10 cellular contexts compared by ENCODE assay signal in genomic region chr9:130663258-130664171, GRCh38. TPM values are rescaled to one million over a fixed set of nuclear protein-coding genes. Genes with fewer than 3 reads are reported as not detected.
A peak's percentile ranks its signal among the peaks of the same experiment; 100 is the strongest.
DNase-seq lines count a peak whose midpoint lies in the region; ATAC-seq and TF ChIP-seq lines count a peak whose summit lies in the region.
"Had no signal": no experiment of that assay in that cellular context is flagged by ENCODE, and none has a peak within 500 bp of the region (broad histone marks: within the 10 kb centered on the region; RNA-seq: fewer than 3 reads in every experiment).

No MANE protein-coding gene starts in this region.

- H3K9me3 ChIP-seq in endodermal cell (ENCODE audit: control insufficient read depth, low read length) = no peaks in the 10 kb centered on the region
- H3K9me3 ChIP-seq in trophoblast cell (ENCODE audit: insufficient read depth, low read depth, low read length) = peaks cover 17% of the 10 kb centered on the region
- H3K9me3 ChIP-seq: gastroesophageal sphincter had no signal

- H3K9ac ChIP-seq in endodermal cell (ENCODE audit: extremely low read depth, low read length, poor library complexity, severe bottlenecking) (no peak overlapping the region), trophoblast cell (ENCODE audit: low read length) (no peak overlapping the region)

- H3K79me2 ChIP-seq in trophoblast cell (ENCODE audit: control insufficient read depth, insufficient read depth, low read length, poor library complexity) = no peaks in the 10 kb centered on the region

- H3K9me3 Mint-ChIP-seq in endodermal cell (peaks cover 6% of the 10 kb centered on the region), CD14-positive monocyte (peaks cover 0 to 26% (median 5%) of the 10 kb centered on the region in 7 donors)

- H3K4me2 ChIP-seq in trophoblast cell (ENCODE audit: low read length) = peak overlapping the region; percentile 12

- no peak overlapping the region for H2BK120ac ChIP-seq in trophoblast cell (ENCODE audit: insufficient read depth, low read length, poor library complexity)

- TF ChIP-seq CTCF in endodermal cell (conservative IDR thresholded peaks at IDR 0.05) (no peak), CD14-positive monocyte (IDR thresholded peaks at IDR 0.05) (no peak)

- intact Hi-C loops in CD14-positive monocyte (cut with micrococcal nuclease) = no loop called here

- no peak overlapping the region for H2AFZ ChIP-seq in trophoblast cell (ENCODE audit: insufficient read depth, low read length, poor library complexity)

- H3K79me1 ChIP-seq in trophoblast cell (ENCODE audit: low read length) = no peaks in the 10 kb centered on the region

- no peak overlapping the region for H3K27ac ChIP-seq in endodermal cell (ENCODE audit: low read depth, low read length)
- H3K27ac ChIP-seq in trophoblast cell (ENCODE audit: low read depth, low read length) = no peak overlapping the region
- H3K27ac ChIP-seq: gastroesophageal sphincter had no signal

- H3K4me3 ChIP-seq in endodermal cell (ENCODE audit: low read length) (no peak overlapping the region), trophoblast cell (ENCODE audit: low read depth, low read length) (no peak overlapping the region)

- H3K18ac ChIP-seq in trophoblast cell (ENCODE audit: low read length) = no peak overlapping the region

- no peak overlapping the region for H2BK12ac ChIP-seq in trophoblast cell (ENCODE audit: low read length)

- H3K27me3 Mint-ChIP-seq in endodermal cell (ENCODE audit: insufficient read depth) = peaks cover 99% of the 10 kb centered on the region
- H3K27me3 Mint-ChIP-seq in CD14-positive monocyte (ENCODE audit: low read depth in 3 of 3) = peaks cover 88 to 98% (median 91%) of the 10 kb centered on the region in 3 donors

- no peak overlapping the region for H4K91ac ChIP-seq in trophoblast cell (ENCODE audit: low read depth, low read length)

- H3K27me3 ChIP-seq in endodermal cell (ENCODE audit: control insufficient read depth, insufficient read depth, low read length, poor library complexity, severe bottlenecking) (peaks cover 100% of the 10 kb centered on the region), trophoblast cell (ENCODE audit: insufficient read depth, low read length) (peaks cover 98% of the 10 kb centered on the region)

- H4K8ac ChIP-seq in trophoblast cell (ENCODE audit: low read depth, low read length) = no peak overlapping the region

- H3K4ac ChIP-seq in trophoblast cell (ENCODE audit: low read depth, low read length) = no peak overlapping the region

- no peaks in the 10 kb centered on the region for H3K36me3 ChIP-seq in endodermal cell (ENCODE audit: control insufficient read depth, insufficient read depth, low read length)
- no peaks in the 10 kb centered on the region for H3K36me3 ChIP-seq in trophoblast cell (ENCODE audit: control insufficient read depth in 1 of 2, insufficient read depth in 2 of 2, low read length in 2 of 2)
- H3K36me3 ChIP-seq: gastroesophageal sphincter had no signal

- no peak overlapping the region for H2AK5ac ChIP-seq in trophoblast cell (ENCODE audit: low read length)

- no peak overlapping the region for H4K12ac ChIP-seq in trophoblast cell (ENCODE audit: low read depth, low read length)

- no peak overlapping the region for H3K14ac ChIP-seq in trophoblast cell (ENCODE audit: low read length)

- no peak overlapping the region for H3K27ac Mint-ChIP-seq in endodermal cell
- H3K27ac Mint-ChIP-seq in CD14-positive monocyte = no peak overlapping the region

- peaks cover under 1% of the 10 kb centered on the region for H3K36me3 Mint-ChIP-seq in endodermal cell (ENCODE audit: low read depth)
- peaks cover 2 to 4% of the 10 kb centered on the region in 2 donors for H3K36me3 Mint-ChIP-seq in CD14-positive monocyte

- H3K4me1 Mint-ChIP-seq in endodermal cell = peaks cover 6% of the 10 kb centered on the region
- peaks cover 9% of the 10 kb centered on the region for H3K4me1 Mint-ChIP-seq in CD14-positive monocyte

- WGBS in endodermal cell (ENCODE audit: insufficient coverage in 1 of 2, insufficient read length in 1 of 2), 2 experiments = 3% methylated on average over 35 to 77 of the region's 80 CpGs
- no CpG with 5 or more reads among the region's 80 CpGs for WGBS in trophoblast cell (ENCODE audit: extremely low coverage, insufficient coverage, insufficient read length)

- H3K4me3 Mint-ChIP-seq in endodermal cell (peak overlapping the region; percentile 26), CD14-positive monocyte (peak overlapping the region in 1 of 2 donors; percentile 80)

- no peak overlapping the region for H3K23ac ChIP-seq in trophoblast cell (ENCODE audit: low read length)

- no peak for ATAC-seq in GM21390 (IDR thresholded peaks at IDR 0.05; ENCODE audit: unreplicated experiment)
- ATAC-seq: gastroesophageal sphincter had no signal

- no peak overlapping the region for H2BK5ac ChIP-seq in trophoblast cell (ENCODE audit: low read depth, low read length, poor library complexity)

- DNase-seq in DMS53 (lab: John Stamatoyannopoulos, UW) (peak; percentile 59), DMS53 treated with DMSO at 0.1 percent for 48 hours (lab: John Stamatoyannopoulos, UW; ENCODE audit: unreplicated experiment) (no peak), NCI-H69 (lab: John Stamatoyannopoulos, UW) (peak; percentile 69), endodermal cell (peak; percentile 79), trophoblast cell (no peak), CD14-positive monocyte (ENCODE audit: low spot score) (no peak)
- DNase-seq in effector CD4-positive, alpha-beta T cell = no peak

- no peaks in the 10 kb centered on the region for H3K4me1 ChIP-seq in endodermal cell (ENCODE audit: control insufficient read depth, insufficient read depth, low read length)
- peaks cover 0 to 6% of the 10 kb centered on the region in 2 experiments for H3K4me1 ChIP-seq in trophoblast cell (ENCODE audit: control insufficient read depth in 1 of 2, insufficient read depth in 2 of 2, low read length in 2 of 2)

RNA-seq across cellular contexts. Expression of gene PRDM12, which starts 0.9 kb away (rescaled TPM):
- total RNA-seq in endodermal cell = not detected
- 5.8 TPM for polyA plus RNA-seq in endodermal cell (2013, experiment 1 of 2)
- polyA plus RNA-seq in endodermal cell (2013, experiment 2 of 2) = 5.3 TPM
- 0.01 TPM in 1 of 2 replicates, not detected in the other for polyA plus RNA-seq in trophoblast cell (2013)
- not detected for polyA plus RNA-seq in CD14-positive monocyte
- total RNA-seq: A673, gastroesophageal sphincter had no signal

RNA-seq across cellular contexts. Expression of gene EXOSC2, which starts 30.1 kb away (rescaled TPM):
- 10 to 100 TPM; 47.8 to 74.0 TPM for total RNA-seq in endodermal cell
- 37.7 TPM for polyA plus RNA-seq in endodermal cell (2013, experiment 1 of 2)
- 37.3 TPM for polyA plus RNA-seq in endodermal cell (2013, experiment 2 of 2)
- polyA plus RNA-seq in trophoblast cell (2013) = 9.5 and 9.8 TPM in 2 replicates
- 10 to 100 TPM; 10.2 to 11.2 TPM for polyA plus RNA-seq in CD14-positive monocyte

Comparison
In these comparisons a context has a peak if more than half of its experiments do, and no peak if none do; other contexts are left out.
1. DNase-seq: peak in DMS53 (single experiment), NCI-H69 (single experiment) and endodermal cell (single experiment); none in DMS53 treated with DMSO at 0.1 percent for 48 hours (single experiment), trophoblast cell (0 of 2), CD14-positive monocyte (single experiment) and effector CD4-positive, alpha-beta T cell (single experiment).